ENCODE assay signal across 27 cellular contexts in the genomic region with DNA sequence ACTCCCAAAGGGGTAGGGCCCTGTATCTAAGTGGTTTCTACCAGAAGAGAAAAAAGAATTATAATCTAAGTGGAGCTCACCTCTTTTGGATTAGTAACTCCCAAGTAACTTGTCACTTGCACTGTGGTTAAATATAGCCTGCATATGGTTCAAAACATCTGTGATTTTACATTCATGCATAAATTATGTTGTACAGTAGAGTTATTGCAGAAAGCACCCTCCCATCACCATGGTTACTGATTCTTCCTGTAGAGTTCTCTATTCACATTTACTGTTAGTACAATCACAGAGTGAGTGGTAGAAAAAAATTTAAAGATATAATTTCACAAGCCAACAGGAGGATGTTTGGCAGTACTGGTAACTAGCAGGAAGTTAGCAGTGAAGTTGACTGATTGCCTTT.
"Had no signal": no experiment of that assay in that cellular context is flagged by ENCODE, and none has a peak within 500 bp of the region (broad histone marks: within the 10 kb centered on the region; RNA-seq: fewer than 3 reads in every experiment).

No MANE protein-coding gene starts in this region.

- H3K4me1 ChIP-seq: SJSA1 had no signal

- H3K9me3 ChIP-seq: body of pancreas, SJSA1 had no signal

- H3K36me3 ChIP-seq: SJSA1 had no signal

- H3K4me1 Mint-ChIP-seq: activated naive CD4-positive, alpha-beta T cell treated with anti-CD3 and anti-CD28 coated beads, Interleukin-2, amount 50 U/mL, for 24 hours had no signal

- DNase-seq: activated CD4-positive, alpha-beta T cell treated with anti-CD3 and anti-CD28 coated beads for 4 hours; activated CD8-positive, alpha-beta memory T cell treated with anti-CD3 and anti-CD28 coated beads, Interleukin-2, amount 50 U/mL, for 4 hours; activated CD8-positive, alpha-beta T cell treated with anti-CD3 and anti-CD28 coated beads for 36 hours; activated effector memory CD4-positive, alpha-beta T cell treated with Interleukin-2 at 50 U/mL for 16 hours; activated naive CD4-positive, alpha-beta T cell; activated T-cell treated with anti-CD3 and anti-CD28 coated beads, Interleukin-2, amount 50 U/mL, for 1 hour; aorta; body of pancreas; central memory CD4-positive, alpha-beta T cell; Kasumi-1; KBM-7; NCI-H1048; NCI-H1694; NCI-H2029; NCI-H2107; NCI-H2171 treated with DMSO at 0.1 percent for 48 hours; NCI-H345; NCI-H510A; PC-3; SHP77 had no signal

- H3K27ac Mint-ChIP-seq: activated CD8-positive, alpha-beta T cell treated with anti-CD3 and anti-CD28 coated beads for 36 hours; activated naive CD4-positive, alpha-beta T cell treated with anti-CD3 and anti-CD28 coated beads, Interleukin-2, amount 50 U/mL, for 24 hours; activated T-helper 1 cell treated with anti-CD3 and anti-CD28 coated beads, Interleukin-12 subunit alpha, Interleukin-12 subunit beta, Interleukin-2, Interleukin-4 antibody, amounts not matched to agents 30 ng/mL and 10 ng/mL and 1 ng/mL, durations not matched to agents 14 hours and 24 hours and 36 hours; T-helper 1 cell treated with Interleukin-12 subunit alpha and Interleukin-12 subunit beta and Interleukin-4 antibody, amounts not matched to agents 30 μg/mL and 1 μg/mL, for 36 hours had no signal

- ATAC-seq: activated CD4-positive, CD25-positive, alpha-beta regulatory T cell treated with anti-CD3 and anti-CD28 coated beads, Interleukin-2, amount 50 U/mL, for 24 hours; activated CD8-positive, alpha-beta T cell treated with anti-CD3 and anti-CD28 coated beads for 36 hours; body of pancreas; PC-3 had no signal

- H3K27ac ChIP-seq: body of pancreas, SJSA1 had no signal

- H3K36me3 Mint-ChIP-seq: activated naive CD4-positive, alpha-beta T cell treated with anti-CD3 and anti-CD28 coated beads, Interleukin-2, amount 50 U/mL, for 24 hours had no signal

- FAIRE-seq: bronchial epithelial cell, RCC 7860 had no signal

- H3K4me3 ChIP-seq: body of pancreas, SJSA1 had no signal

- H3K4me3 Mint-ChIP-seq: activated CD8-positive, alpha-beta T cell treated with anti-CD3 and anti-CD28 coated beads for 36 hours; activated naive CD4-positive, alpha-beta T cell treated with anti-CD3 and anti-CD28 coated beads, Interleukin-2, amount 50 U/mL, for 24 hours; activated T-helper 1 cell treated with anti-CD3 and anti-CD28 coated beads, Interleukin-12 subunit alpha, Interleukin-12 subunit beta, Interleukin-2, Interleukin-4 antibody, amounts not matched to agents 30 ng/mL and 10 ng/mL and 1 ng/mL, durations not matched to agents 14 hours and 24 hours and 36 hours; T-helper 1 cell treated with Interleukin-12 subunit alpha and Interleukin-12 subunit beta and Interleukin-4 antibody, amounts not matched to agents 30 μg/mL and 1 μg/mL, for 36 hours had no signal

- H3K27me3 Mint-ChIP-seq: activated CD8-positive, alpha-beta T cell treated with anti-CD3 and anti-CD28 coated beads for 36 hours; activated naive CD4-positive, alpha-beta T cell treated with anti-CD3 and anti-CD28 coated beads, Interleukin-2, amount 50 U/mL, for 24 hours had no signal

- H3K27me3 ChIP-seq: body of pancreas had no signal
